ENCODE assay signal across 17 cellular contexts in genomic region chr1:203519053-203519770, GRCh38. TPM values are rescaled to one million over a fixed set of nuclear protein-coding genes. Genes with fewer than 3 reads are reported as not detected.
DNase-seq lines count a peak whose midpoint lies in the region; TF ChIP-seq lines count a peak whose summit lies in the region.
"Had no signal": no experiment of that assay in that cellular context is flagged by ENCODE, and none has a peak within 500 bp of the region (broad histone marks: within the 10 kb centered on the region; RNA-seq: fewer than 3 reads in every experiment).

No MANE protein-coding gene starts in this region.

- H3K4me3 ChIP-seq in Caco-2 (ENCODE audit: low read depth, low read length), result no peak overlapping the region
- H3K4me3 ChIP-seq: A549, tibial artery had no signal

- no peak for TF ChIP-seq RAD21 in Ishikawa (IDR thresholded peaks at IDR 0.05; ENCODE audit: low read depth)

- TF ChIP-seq CTCF in Caco-2 (IDR thresholded peaks at IDR 0.05; ENCODE audit: insufficient read depth in 1 of 2, low read depth in 1 of 2, low read length in 1 of 2, severe bottlenecking in 1 of 2, unreplicated experiment in 1 of 2) (no peak), endothelial cell (IDR thresholded peaks at IDR 0.05; ENCODE audit: unreplicated experiment) (no peak), mesothelial cell of epicardium (IDR thresholded peaks at IDR 0.05; ENCODE audit: unreplicated experiment) (no peak)

- intact Hi-C loops in Caco-2 (cut with micrococcal nuclease; ENCODE audit: unreplicated experiment), result no loop called here

- H3K27me3 Mint-ChIP-seq in Caco-2 (ENCODE audit: insufficient read depth, unreplicated experiment), result no peaks in the 10 kb centered on the region
- H3K27me3 Mint-ChIP-seq in endothelial cell (ENCODE audit: unreplicated experiment), result peaks cover 2% of the 10 kb centered on the region
- H3K27me3 Mint-ChIP-seq in mesothelial cell of epicardium (ENCODE audit: low read depth), result no peaks in the 10 kb centered on the region

- CTCF ChIA-PET in Caco-2 (lab: Charles Lee), result interaction anchor here (1.2 kb wide), 1 partner anchor 15 kb away, joined by 3 read pairs; no protein-coding TSS in a partner anchor

- no peaks in the 10 kb centered on the region for H3K27me3 ChIP-seq in Caco-2 (replicated peaks; ENCODE audit: control insufficient read depth, insufficient read depth, low read length)
- H3K27me3 ChIP-seq: tibial artery had no signal

- H3K27ac Mint-ChIP-seq in Caco-2 (ENCODE audit: unreplicated experiment) (peak overlapping the region; percentile 50), endothelial cell (ENCODE audit: unreplicated experiment) (no peak overlapping the region), mesothelial cell of epicardium (peak overlapping the region; percentile 80)

- TF ChIP-seq EP300 in Ishikawa (IDR thresholded peaks at IDR 0.05; ENCODE audit: borderline replicate concordance), result no peak

- no peaks in the 10 kb centered on the region for H3K36me3 ChIP-seq in Caco-2 (ENCODE audit: control insufficient read depth, insufficient read depth, low read length)
- H3K36me3 ChIP-seq: tibial artery had no signal

- H3K9me3 ChIP-seq in Caco-2, result no peaks in the 10 kb centered on the region
- H3K9me3 ChIP-seq: A549, tibial artery had no signal

- POLR2A ChIA-PET in Caco-2 (lab: Charles Lee), result interaction anchor here (1.0 kb wide), 1 partner anchor 10 kb away, joined by 4 read pairs; no protein-coding TSS in a partner anchor

- DNase-seq in Caco-2 (peak; percentile 37 to 62), endothelial cell (ENCODE audit: low spot score) (no peak), mesothelial cell of epicardium (ENCODE audit: low spot score in 2 of 2, unreplicated experiment in 2 of 2) (no peak), 8988T (no peak), COLO829 (ENCODE audit: low spot score) (no peak), midbrain (lab: John Stamatoyannopoulos, UW) (no peak)
- DNase-seq in activated CD4-positive, alpha-beta T cell treated with anti-CD3 and anti-CD28 coated beads, Interleukin-2, amount 50 U/mL, for 1 hour, result no peak
- DNase-seq: activated CD4-positive, CD25-positive, alpha-beta regulatory T cell; activated CD8-positive, alpha-beta memory T cell treated with anti-CD3 and anti-CD28 coated beads, Interleukin-2, amount 50 U/mL, for 4 hours; activated naive CD4-positive, alpha-beta T cell; GDM1; NCI-H1048; stimulated activated CD4-positive, alpha-beta T cell treated with anti-CD3 and anti-CD28 coated beads, Interleukin-2, amount 100 ng/mL, for 24 hours; tibial artery had no signal

- H3K4me1 Mint-ChIP-seq in Caco-2 (ENCODE audit: low read depth, unreplicated experiment), result peaks cover 36% of the 10 kb centered on the region
- H3K4me1 Mint-ChIP-seq in endothelial cell (ENCODE audit: unreplicated experiment), result peaks cover 23% of the 10 kb centered on the region
- H3K4me1 Mint-ChIP-seq in mesothelial cell of epicardium, result peaks cover 84% of the 10 kb centered on the region

- H3K9me3 Mint-ChIP-seq in Caco-2 (ENCODE audit: unreplicated experiment) (no peaks in the 10 kb centered on the region), endothelial cell (ENCODE audit: unreplicated experiment) (no peaks in the 10 kb centered on the region), mesothelial cell of epicardium (no peaks in the 10 kb centered on the region)

- no peaks in the 10 kb centered on the region for H3K36me3 Mint-ChIP-seq in Caco-2 (ENCODE audit: insufficient read depth, unreplicated experiment)
- H3K36me3 Mint-ChIP-seq in endothelial cell (ENCODE audit: low read depth, unreplicated experiment), result no peaks in the 10 kb centered on the region
- no peaks in the 10 kb centered on the region for H3K36me3 Mint-ChIP-seq in mesothelial cell of epicardium

- BruUV-seq in Caco-2 (replicated peaks; lab: Mats Ljungman, UMichigan), result no TSS peak

- H3K4me1 ChIP-seq in Caco-2, result peaks cover 22% of the 10 kb centered on the region

- H3K4me3 Mint-ChIP-seq in Caco-2 (ENCODE audit: unreplicated experiment) (no peak overlapping the region), endothelial cell (ENCODE audit: unreplicated experiment) (peak overlapping the region; percentile 42), mesothelial cell of epicardium (no peak overlapping the region)

TF ChIP-seq in Ishikawa, 13 proteins besides CTCF, POLR2A, EP300 and RAD21:
- TF ChIP-seq CREB1 (IDR thresholded peaks at IDR 0.05; ENCODE audit: low read depth) (no peak), TCF12 (IDR thresholded peaks at IDR 0.05; ENCODE audit: low read depth) (0 out of 2 replicates have a peak, but pooled peaks have one; percentile 15), FOXM1 (IDR thresholded peaks at IDR 0.05; ENCODE audit: borderline replicate concordance, low read depth) (no peak), TAF1 (IDR thresholded peaks at IDR 0.05; ENCODE audit: low read depth) (no peak)

RNA-seq across cellular contexts. Expression of gene OPTC, which starts 25.3 kb away (rescaled TPM):
- total RNA-seq in Caco-2 (2022) (not detected in 2 replicates), endothelial cell (ENCODE audit: unreplicated experiment) (0.36 TPM), mesothelial cell of epicardium (not detected in 3 replicates)
- total RNA-seq: pulmonary artery endothelial cell had no signal

RNA-seq across cellular contexts. Expression of gene PRELP, which starts 43.6 kb away (rescaled TPM):
- total RNA-seq in Caco-2 (2022) (not detected in 2 replicates), endothelial cell (ENCODE audit: unreplicated experiment) (0.13 TPM), mesothelial cell of epicardium (2.8 to 3.3 TPM (median 3.2 TPM) in 3 replicates)
- total RNA-seq: pulmonary artery endothelial cell had no signal

Comparison
In these comparisons a context has a peak if more than half of its experiments do, and no peak if none do; other contexts are left out.
1. DNase-seq: peak in Caco-2 (2 of 2); none in endothelial cell (single experiment), mesothelial cell of epicardium (0 of 2), activated CD4-positive, alpha-beta T cell treated with anti-CD3 and anti-CD28 coated beads, Interleukin-2, amount 50 U/mL, for 1 hour (single experiment), 8988T (single experiment), COLO829 (single experiment) and midbrain (single experiment).